In the genomic region with DNA sequence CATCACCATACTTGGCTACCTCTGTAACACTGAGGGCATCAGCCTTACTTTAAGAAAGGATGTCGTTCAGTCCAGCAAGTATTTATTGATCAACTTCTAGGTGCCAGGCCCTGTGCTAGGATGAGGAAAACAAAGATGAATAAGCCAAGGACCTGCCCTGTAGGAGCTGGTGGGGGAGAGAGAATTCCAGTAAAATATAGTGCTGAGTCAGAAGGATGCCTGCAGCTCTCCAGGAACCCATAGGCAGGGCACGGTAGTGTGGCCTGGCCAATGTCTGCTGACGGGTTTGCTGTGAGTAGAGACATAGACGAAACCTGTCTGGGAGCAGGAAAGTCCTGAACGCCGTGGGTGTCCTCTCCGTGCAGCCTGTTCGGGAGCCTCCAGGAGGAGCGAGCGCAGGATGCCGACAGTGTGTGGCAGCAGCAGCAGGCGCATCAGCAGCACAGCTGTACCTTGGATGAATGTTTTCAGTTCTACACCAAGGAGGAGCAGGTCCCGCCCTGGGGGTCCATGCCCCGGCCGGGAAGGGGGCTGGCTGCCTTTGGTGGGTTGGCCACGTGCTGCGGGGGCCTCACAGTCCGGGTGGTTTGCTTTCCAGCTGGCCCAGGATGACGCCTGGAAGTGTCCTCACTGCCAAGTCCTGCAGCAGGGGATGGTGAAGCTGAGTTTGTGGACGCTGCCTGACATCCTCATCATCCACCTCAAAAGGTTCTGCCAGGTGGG, we compare ENCODE assay signal across 24 cellular contexts.
"Had no signal": no experiment of that assay in that cellular context is flagged by ENCODE, and none has a peak within 500 bp of the region (broad histone marks: within the 10 kb centered on the region; RNA-seq: fewer than 3 reads in every experiment).

No MANE protein-coding gene starts in this region.

- DNase-seq: effector CD4-positive, alpha-beta T cell; glutamatergic neuron; immature natural killer cell; kidney; left cardiac atrium; left ventricle myocardium inferior; mesenchymal stem cell; naive B cell; posterior cingulate gyrus; sigmoid colon; stimulated activated CD4-positive, alpha-beta T cell treated with anti-CD3 and anti-CD28 coated beads, Interleukin-12 subunit alpha, Interleukin-12 subunit beta, amount 100 ng/mL, for 4 hours; stimulated activated naive CD4-positive, alpha-beta T cell; stomach; substantia nigra; transverse colon had no signal

- FAIRE-seq: endometrium, kidney, urothelium cell line had no signal

- H3K36me3 ChIP-seq: gastroesophageal sphincter, left ventricle myocardium inferior, sigmoid colon, thoracic aorta, transverse colon had no signal

- H3K9me3 ChIP-seq: gastroesophageal sphincter, sigmoid colon, stomach, thoracic aorta, transverse colon had no signal

- H3K27ac Mint-ChIP-seq: immature natural killer cell, naive B cell, nephron had no signal

- H3K27ac ChIP-seq: coronary artery, gastroesophageal sphincter, left ventricle myocardium inferior, sigmoid colon, skin epidermis, stomach, thoracic aorta, transverse colon had no signal

- H3K9me3 Mint-ChIP-seq: immature natural killer cell, naive B cell had no signal

- H3K27me3 ChIP-seq: sigmoid colon, stomach, transverse colon had no signal

- H3K4me3 Mint-ChIP-seq: immature natural killer cell, naive B cell, nephron had no signal

- H3K4me1 Mint-ChIP-seq: immature natural killer cell had no signal

- H3K4me1 ChIP-seq: gastroesophageal sphincter, left ventricle myocardium inferior, stomach, transverse colon had no signal

- H3K4me3 ChIP-seq: coronary artery, gastroesophageal sphincter, left ventricle myocardium inferior, lung, sigmoid colon, skin epidermis, stomach, thoracic aorta, transverse colon had no signal

- ATAC-seq: esophagus mucosa, gastroesophageal sphincter, left cardiac atrium had no signal

- H3K36me3 Mint-ChIP-seq: naive B cell had no signal

- H3K27me3 Mint-ChIP-seq: naive B cell had no signal
